Comparison of ENCODE assay signal across 1 cellular context in the genomic region with DNA sequence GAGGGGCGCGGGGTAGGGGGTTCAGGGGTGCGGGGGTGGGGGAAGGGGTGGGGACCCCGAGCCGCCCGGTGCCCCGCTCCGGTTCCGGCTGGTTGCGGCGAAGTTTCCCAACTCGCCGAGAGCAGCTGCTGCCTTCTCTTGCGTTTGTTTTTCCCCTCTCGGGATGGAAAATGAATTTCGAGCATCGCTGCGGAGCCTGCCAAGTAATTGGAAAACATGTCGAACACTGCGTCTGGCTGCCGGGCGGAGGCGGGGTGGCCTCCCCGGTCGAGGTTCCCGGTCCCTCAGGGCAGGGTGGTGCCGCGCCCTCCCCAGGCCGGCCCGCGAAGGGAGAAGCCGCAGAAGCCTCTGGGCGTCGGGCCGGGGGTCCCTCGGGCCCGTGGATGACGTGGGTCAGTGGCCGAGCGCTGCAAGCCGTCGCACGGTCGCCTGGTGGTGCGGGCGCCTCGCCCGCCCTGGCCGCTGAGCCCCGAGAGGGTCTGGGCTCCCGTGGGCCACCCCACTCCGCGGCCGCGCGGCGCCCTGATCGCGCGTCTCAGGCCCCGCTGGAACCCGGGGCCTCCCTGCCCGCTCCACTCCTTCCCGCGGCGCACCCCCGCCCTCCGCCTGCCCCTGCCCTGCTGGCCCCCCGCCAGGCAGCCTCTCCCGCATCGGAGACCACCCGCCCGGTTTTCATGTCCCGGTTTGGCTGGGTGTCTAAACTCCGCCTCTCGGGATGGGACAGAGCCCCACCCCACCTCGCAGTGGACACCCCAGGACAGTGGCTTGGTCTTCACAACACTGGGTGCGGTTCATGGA.
TF ChIP-seq lines count a peak whose summit lies in the region.

No MANE protein-coding gene starts in this region.

TF ChIP-seq in K562, 482 proteins besides CTCF, POLR2A, EP300 and RAD21 (continued from another document):
- TF ChIP-seq ZBTB7A (IDR thresholded peaks at IDR 0.05; ENCODE audit: borderline replicate concordance, control insufficient read depth, low read depth, low read length), result no peak
- no peak for TF ChIP-seq NRF1 (conservative IDR thresholded peaks at IDR 0.05 in 1 of 2, IDR thresholded peaks at IDR 0.05 in 1 of 2)
- peak; percentile 30 for TF ChIP-seq HNRNPK (IDR thresholded peaks at IDR 0.05; ENCODE audit: low read depth, low read length, poor library complexity, severe bottlenecking)
